Comparison of ENCODE assay signal across 1 cellular context in the genomic region with DNA sequence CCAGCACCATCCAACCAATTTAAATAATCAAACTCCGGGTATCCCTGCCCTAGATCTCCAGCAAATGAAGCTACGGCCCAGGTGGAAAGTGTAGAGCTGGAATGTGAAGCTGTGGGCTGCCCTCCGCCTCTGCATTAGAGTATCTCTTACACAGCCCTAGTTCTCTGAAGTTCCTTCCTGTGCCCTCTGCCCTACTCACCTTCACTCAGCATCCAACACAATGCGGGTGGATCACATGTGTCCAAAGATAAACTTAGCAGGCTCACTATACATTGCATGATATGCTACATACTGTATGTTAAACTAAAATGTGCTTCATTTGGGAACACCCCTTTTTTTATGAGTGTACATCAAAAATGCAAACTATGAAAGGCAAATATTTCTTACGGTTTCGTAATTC.
A peak's percentile ranks its signal among the peaks of the same experiment; 100 is the strongest.
TF ChIP-seq lines count a peak whose summit lies in the region.

No MANE protein-coding gene starts in this region.

TF ChIP-seq in HepG2, 621 proteins besides CTCF, POLR2A, EP300 and RAD21 (continued from another document):
- TF ChIP-seq, protein P1, sequence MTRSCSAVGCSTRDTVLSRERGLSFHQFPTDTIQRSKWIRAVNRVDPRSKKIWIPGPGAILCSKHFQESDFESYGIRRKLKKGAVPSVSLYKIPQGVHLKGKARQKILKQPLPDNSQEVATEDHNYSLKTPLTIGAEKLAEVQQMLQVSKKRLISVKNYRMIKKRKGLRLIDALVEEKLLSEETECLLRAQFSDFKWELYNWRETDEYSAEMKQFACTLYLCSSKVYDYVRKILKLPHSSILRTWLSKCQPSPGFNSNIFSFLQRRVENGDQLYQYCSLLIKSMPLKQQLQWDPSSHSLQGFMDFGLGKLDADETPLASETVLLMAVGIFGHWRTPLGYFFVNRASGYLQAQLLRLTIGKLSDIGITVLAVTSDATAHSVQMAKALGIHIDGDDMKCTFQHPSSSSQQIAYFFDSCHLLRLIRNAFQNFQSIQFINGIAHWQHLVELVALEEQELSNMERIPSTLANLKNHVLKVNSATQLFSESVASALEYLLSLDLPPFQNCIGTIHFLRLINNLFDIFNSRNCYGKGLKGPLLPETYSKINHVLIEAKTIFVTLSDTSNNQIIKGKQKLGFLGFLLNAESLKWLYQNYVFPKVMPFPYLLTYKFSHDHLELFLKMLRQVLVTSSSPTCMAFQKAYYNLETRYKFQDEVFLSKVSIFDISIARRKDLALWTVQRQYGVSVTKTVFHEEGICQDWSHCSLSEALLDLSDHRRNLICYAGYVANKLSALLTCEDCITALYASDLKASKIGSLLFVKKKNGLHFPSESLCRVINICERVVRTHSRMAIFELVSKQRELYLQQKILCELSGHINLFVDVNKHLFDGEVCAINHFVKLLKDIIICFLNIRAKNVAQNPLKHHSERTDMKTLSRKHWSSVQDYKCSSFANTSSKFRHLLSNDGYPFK (CRISPR knock-in tag; IDR thresholded peaks at IDR 0.05; ENCODE audit: borderline replicate concordance), result no peak
- peak; percentile 48; the same call in 1 of the 2 replicates for TF ChIP-seq SALL1 (CRISPR knock-in tag; IDR thresholded peaks at IDR 0.05)
- peak; percentile 38; the same call in 1 of the 2 replicates for TF ChIP-seq ZFP82 (CRISPR knock-in tag; IDR thresholded peaks at IDR 0.05; ENCODE audit: borderline replicate concordance)
- 0 out of 2 replicates have a peak, but pooled peaks have one; percentile 24 for TF ChIP-seq TCF7 (IDR thresholded peaks at IDR 0.05; ENCODE audit: low read depth)
- TF ChIP-seq FOXC1 (CRISPR knock-in tag; IDR thresholded peaks at IDR 0.05; ENCODE audit: borderline replicate concordance), result peak; percentile 56; the same call in 1 of the 2 replicates
- TF ChIP-seq ZNF567 (CRISPR knock-in tag; IDR thresholded peaks at IDR 0.05; ENCODE audit: borderline replicate concordance), result 0 out of 2 replicates have a peak, but pooled peaks have one; percentile 24
- no peak for TF ChIP-seq ZNF644 (CRISPR knock-in tag; IDR thresholded peaks at IDR 0.05; ENCODE audit: low read depth)
- TF ChIP-seq RXRB (CRISPR knock-in tag; IDR thresholded peaks at IDR 0.05; ENCODE audit: borderline replicate concordance), result peak; percentile 79
- 0 out of 2 replicates have a peak, but pooled peaks have one; percentile 44 for TF ChIP-seq TP53 (CRISPR knock-in tag; conservative IDR thresholded peaks at IDR 0.05)
- TF ChIP-seq ZNF33B (CRISPR knock-in tag; IDR thresholded peaks at IDR 0.05), result no peak
- no peak for TF ChIP-seq LCORL (IDR thresholded peaks at IDR 0.05)
- 0 out of 2 replicates have a peak, but pooled peaks have one; percentile 18 for TF ChIP-seq LCORL (CRISPR knock-in tag; IDR thresholded peaks at IDR 0.05)
